31 cellular contexts compared by ENCODE assay signal in the genomic region with DNA sequence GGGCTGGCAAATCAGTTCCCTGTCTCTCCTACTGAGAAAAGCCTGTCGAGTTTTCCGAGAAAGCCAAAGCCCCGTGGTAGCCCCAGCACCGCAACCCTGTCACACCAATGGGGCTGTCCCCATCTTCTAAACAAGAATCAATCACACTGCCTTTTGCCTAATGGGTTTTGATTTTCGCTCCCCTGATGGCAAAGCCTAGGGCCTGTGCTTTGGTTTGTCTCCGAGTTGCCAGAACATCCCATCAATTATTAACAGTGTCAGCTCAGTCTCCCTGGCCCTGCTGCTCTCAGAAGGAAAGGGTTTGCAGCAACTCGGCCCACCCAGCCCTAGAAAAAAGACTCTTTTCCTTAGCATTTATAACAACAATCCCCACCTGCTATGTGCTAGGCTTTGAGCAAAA. TPM values are rescaled to one million over a fixed set of nuclear protein-coding genes. Genes with fewer than 3 reads are reported as not detected.
"Had no signal": no experiment of that assay in that cellular context is flagged by ENCODE, and none has a peak within 500 bp of the region (broad histone marks: within the 10 kb centered on the region; RNA-seq: fewer than 3 reads in every experiment).

No MANE protein-coding gene starts in this region.

- H3K9me3 ChIP-seq: ascending aorta, body of pancreas, SJSA1 had no signal

- H3K36me3 ChIP-seq: ascending aorta, SJSA1 had no signal

- DNase-seq: activated B cell treated with CpG ODN at 0.5 μM for 24 hours; activated CD4-positive, alpha-beta T cell treated with anti-CD3 and anti-CD28 coated beads for 1 hour; activated CD4-positive, alpha-beta T cell treated with anti-CD3 and anti-CD28 coated beads, Interleukin-2, amount 10 ng/mL, durations not matched to agents 24 days and 14 days; activated CD4-positive, alpha-beta T cell treated with anti-CD3 and anti-CD28 coated beads, Interleukin-2, amount 50 U/mL, for 48 hours; activated CD8-positive, alpha-beta memory T cell treated with anti-CD3 and anti-CD28 coated beads, Interleukin-2, amount 10 ng/mL, durations not matched to agents 7 days and 5 days; activated effector memory CD4-positive, alpha-beta T cell treated with anti-CD3 and anti-CD28 coated beads, Interleukin-2, amount 50 U/mL, for 16 hours; activated naive CD4-positive, alpha-beta T cell treated with Interleukin-2 at 50 U/mL for 16 hours; activated naive CD8-positive, alpha-beta T cell treated with anti-CD3 and anti-CD28 coated beads, Interleukin-2, amount 50 U/mL, for 24 hours; activated T-cell treated with anti-CD3 and anti-CD28 coated beads, Interleukin-2, amount 50 U/mL, for 4 hours; amniotic stem cell; body of pancreas; Kasumi-1; KBM-7; NCI-H1048; NCI-H1694; NCI-H2029; NCI-H2107; NCI-H2171 treated with DMSO at 0.1 percent for 48 hours; NCI-H226; NCI-H526; NCI-H774; NK-92 treated with Interleukin-12 subunit alpha and Interleukin-12 subunit beta, amount 100 ng/mL, for 24 hours; SHP77; SW 1271 had no signal

- H3K27me3 ChIP-seq: ascending aorta had no signal

- ATAC-seq: activated CD8-positive, alpha-beta memory T cell treated with anti-CD3 and anti-CD28 coated beads, Interleukin-2, amount 10 ng/mL, durations not matched to agents 7 days and 5 days; activated naive CD4-positive, alpha-beta T cell treated with anti-CD3 and anti-CD28 coated beads, Interleukin-2, amount 50 U/mL, for 72 hours; activated naive CD8-positive, alpha-beta T cell treated with anti-CD3 and anti-CD28 coated beads, Interleukin-2, amount 50 U/mL, for 24 hours; activated T-cell treated with anti-CD3 and anti-CD28 coated beads, Interleukin-2, amount 50 U/mL, for 4 hours; body of pancreas; SK-N-SH treated with all-trans-retinoic acid at 6 μM for 48 hours had no signal

- H3K27ac ChIP-seq: ascending aorta, body of pancreas, SJSA1 had no signal

- H3K4me3 ChIP-seq: ascending aorta, body of pancreas, SJSA1 had no signal

RNA-seq across cellular contexts. Expression of a gene that starts 4.2 kb away (rescaled TPM):
- total RNA-seq: activated B cell treated with CpG ODN at 0.5 μM for 24 hours; activated naive CD4-positive, alpha-beta T cell treated with anti-CD3 and anti-CD28 coated beads, Interleukin-2, amount 50 U/mL, for 72 hours; ascending aorta; bronchial epithelial cell; M059J; NCI-H460 had no signal
